Comparison of ENCODE assay signal across 22 cellular contexts in genomic region chr10:119863951-119864565, GRCh38. TPM values are rescaled to one million over a fixed set of nuclear protein-coding genes. Genes with fewer than 3 reads are reported as not detected.
DNase-seq lines count a peak whose midpoint lies in the region; ATAC-seq, FAIRE-seq and TF ChIP-seq lines count a peak whose summit lies in the region.
"Had no signal": no experiment of that assay in that cellular context is flagged by ENCODE, and none has a peak within 500 bp of the region (broad histone marks: within the 10 kb centered on the region; RNA-seq: fewer than 3 reads in every experiment).

No MANE protein-coding gene starts in this region.

- H3K36me3 Mint-ChIP-seq in activated naive CD4-positive, alpha-beta T cell treated with anti-CD3 and anti-CD28 coated beads, Interleukin-2, amount 50 U/mL, for 24 hours, result peaks cover 15% of the 10 kb centered on the region
- H3K36me3 Mint-ChIP-seq in activated naive CD8-positive, alpha-beta T cell treated with anti-CD3 and anti-CD28 coated beads, Interleukin-2, amount 50 U/mL, for 24 hours (ENCODE audit: low read depth), result peaks cover 39% of the 10 kb centered on the region

- H3K4me1 ChIP-seq in BE2C (no peaks in the 10 kb centered on the region), small intestine (ENCODE audit: control insufficient read depth in 2 of 2, insufficient read depth in 1 of 2, low read depth in 1 of 2, low read length in 1 of 2) (no peaks in the 10 kb centered on the region)
- H3K4me1 ChIP-seq: uterus had no signal

- FAIRE-seq in small intestine (lab: Jason Lieb, UNC), result no peak
- FAIRE-seq: astrocyte had no signal

- WGBS in small intestine, 3 donors, result 47 to 60% (median 56%) methylated on average over 4 of the region's 4 CpGs

- H3K27ac ChIP-seq in small intestine (ENCODE audit: low read depth in 1 of 2, low read length in 1 of 2), result no peak overlapping the region
- H3K27ac ChIP-seq: uterus had no signal

- peaks cover 5% of the 10 kb centered on the region; the same call in 1 of the 2 replicates for H3K36me3 ChIP-seq in BE2C
- H3K36me3 ChIP-seq in small intestine (ENCODE audit: control insufficient read depth in 2 of 2, insufficient read depth in 2 of 2, low read length in 2 of 2), result no peaks in the 10 kb centered on the region
- H3K36me3 ChIP-seq: uterus had no signal

- peaks cover 4% of the 10 kb centered on the region for H3K9me3 Mint-ChIP-seq in activated naive CD4-positive, alpha-beta T cell treated with anti-CD3 and anti-CD28 coated beads, Interleukin-2, amount 50 U/mL, for 24 hours
- H3K9me3 Mint-ChIP-seq in activated naive CD8-positive, alpha-beta T cell treated with anti-CD3 and anti-CD28 coated beads, Interleukin-2, amount 50 U/mL, for 24 hours, result peaks cover 6% of the 10 kb centered on the region

- no peaks in the 10 kb centered on the region for H3K27me3 Mint-ChIP-seq in activated naive CD4-positive, alpha-beta T cell treated with anti-CD3 and anti-CD28 coated beads, Interleukin-2, amount 50 U/mL, for 24 hours
- H3K27me3 Mint-ChIP-seq in activated naive CD8-positive, alpha-beta T cell treated with anti-CD3 and anti-CD28 coated beads, Interleukin-2, amount 50 U/mL, for 24 hours, result no peaks in the 10 kb centered on the region

- H3K27ac Mint-ChIP-seq in activated naive CD4-positive, alpha-beta T cell treated with anti-CD3 and anti-CD28 coated beads, Interleukin-2, amount 50 U/mL, for 24 hours, result peak overlapping the region; percentile 2
- H3K27ac Mint-ChIP-seq in activated naive CD8-positive, alpha-beta T cell treated with anti-CD3 and anti-CD28 coated beads, Interleukin-2, amount 50 U/mL, for 24 hours, result peak overlapping the region; percentile 57

- ATAC-seq in activated naive CD8-positive, alpha-beta T cell treated with anti-CD3 and anti-CD28 coated beads, Interleukin-2, amount 50 U/mL, for 24 hours, result no peak
- ATAC-seq in GM19395 (IDR thresholded peaks at IDR 0.05; ENCODE audit: unreplicated experiment), result no peak
- ATAC-seq in GM21367 (IDR thresholded peaks at IDR 0.05; ENCODE audit: unreplicated experiment), result no peak
- ATAC-seq: left ventricle myocardium superior had no signal

- no peak for TF ChIP-seq POLR2A in NB4 (IDR thresholded peaks at IDR 0.05; ENCODE audit: extremely low read depth, insufficient read length)

- H3K4me3 ChIP-seq in NB4 (ENCODE audit: low read depth, low read length) (no peak overlapping the region), BE2C (ENCODE audit: low read depth, low read length) (no peak overlapping the region), small intestine (ENCODE audit: low read depth in 1 of 2, low read length in 2 of 2) (no peak overlapping the region)
- H3K4me3 ChIP-seq: uterus had no signal

- no peak for DNase-seq in activated naive CD4-positive, alpha-beta T cell treated with Interleukin-2 at 50 U/mL for 16 hours
- peak; percentile 32 for DNase-seq in NB4 (ENCODE audit: low read depth)
- DNase-seq in activated naive CD8-positive, alpha-beta T cell treated with anti-CD3 and anti-CD28 coated beads, Interleukin-2, amount 50 U/mL, for 24 hours, result no peak
- DNase-seq in BE2C, result no peak
- no peak for DNase-seq in small intestine
- DNase-seq: activated CD4-positive, alpha-beta T cell treated with anti-CD3 and anti-CD28 coated beads for 4 hours; activated CD8-positive, alpha-beta memory T cell treated with anti-CD3 and anti-CD28 coated beads, Interleukin-2, amount 50 U/mL, for 4 hours; cerebellar nuclear complex; effector memory CD4-positive, alpha-beta T cell; Karpas-422; left ventricle myocardium superior; NCI-H1436; NCI-H69; occipital lobe; retina; stimulated activated CD4-positive, alpha-beta T cell treated with anti-CD3 and anti-CD28 coated beads, Interleukin-12 subunit alpha, Interleukin-12 subunit beta, amount 100 ng/mL, for 4 hours; uterus had no signal

- H3K27me3 ChIP-seq in BE2C (no peaks in the 10 kb centered on the region), small intestine (ENCODE audit: control insufficient read depth in 2 of 2, insufficient read depth in 2 of 2, low read length in 2 of 2) (no peaks in the 10 kb centered on the region)
- H3K27me3 ChIP-seq: uterus had no signal

- no peaks in the 10 kb centered on the region for H3K9me3 ChIP-seq in BE2C
- H3K9me3 ChIP-seq in small intestine (ENCODE audit: control insufficient read depth, low read depth), result no peaks in the 10 kb centered on the region
- H3K9me3 ChIP-seq: uterus had no signal

- H3K4me1 Mint-ChIP-seq in activated naive CD4-positive, alpha-beta T cell treated with anti-CD3 and anti-CD28 coated beads, Interleukin-2, amount 50 U/mL, for 24 hours, result peaks cover 73% of the 10 kb centered on the region
- peaks cover 61% of the 10 kb centered on the region for H3K4me1 Mint-ChIP-seq in activated naive CD8-positive, alpha-beta T cell treated with anti-CD3 and anti-CD28 coated beads, Interleukin-2, amount 50 U/mL, for 24 hours

- TF ChIP-seq CTCF in NB4 (IDR thresholded peaks at IDR 0.05; ENCODE audit: low read depth, low read length) (no peak), BE2C (IDR thresholded peaks at IDR 0.05; ENCODE audit: low read depth, low read length) (no peak)

- H3K4me3 Mint-ChIP-seq in activated naive CD4-positive, alpha-beta T cell treated with anti-CD3 and anti-CD28 coated beads, Interleukin-2, amount 50 U/mL, for 24 hours, result no peak overlapping the region
- H3K4me3 Mint-ChIP-seq in activated naive CD8-positive, alpha-beta T cell treated with anti-CD3 and anti-CD28 coated beads, Interleukin-2, amount 50 U/mL, for 24 hours, result no peak overlapping the region
- H3K4me3 Mint-ChIP-seq: CD14-positive monocyte had no signal

RNA-seq across cellular contexts. Expression of gene MCMBP, which starts 8.6 kb away (rescaled TPM):
- polyA plus RNA-seq in BE2C (2012; ENCODE audit: insufficient read depth, insufficient read length, low read depth), result 39.7 TPM
- polyA plus RNA-seq in small intestine, result 10 to 100 TPM; 21.5 to 29.3 (median 22.4) TPM

RNA-seq across cellular contexts. Expression of gene SEC23IP, which starts 28.5 kb away (rescaled TPM):
- polyA plus RNA-seq in BE2C (2012; ENCODE audit: insufficient read depth, insufficient read length, low read depth), result 72.3 TPM
- 10 to 100 TPM in 1 of 3 donors, 1 to 10 TPM in 2; 7.8 to 11.5 (median 8.1) TPM for polyA plus RNA-seq in small intestine
